In genomic region chr7:148325208-148325607, GRCh38 we compare ENCODE assay signal across 37 cellular contexts.
"Had no signal": no experiment of that assay in that cellular context is flagged by ENCODE, and none has a peak within 500 bp of the region (broad histone marks: within the 10 kb centered on the region; RNA-seq: fewer than 3 reads in every experiment).

No MANE protein-coding gene starts in this region.

- DNase-seq: activated B cell treated with CpG ODN at 0.5 μM for 24 hours; activated CD4-positive, alpha-beta memory T cell treated with anti-CD3 and anti-CD28 coated beads for 36 hours; activated CD4-positive, alpha-beta T cell treated with anti-CD3 and anti-CD28 coated beads for 4 hours; activated CD4-positive, alpha-beta T cell treated with anti-CD3 and anti-CD28 coated beads, Interleukin-2, amount 50 U/mL, for 1 hour; activated CD4-positive, CD25-positive, alpha-beta regulatory T cell treated with anti-CD3 and anti-CD28 coated beads, Interleukin-2, amount 50 U/mL, for 72 hours; activated CD8-positive, alpha-beta memory T cell treated with anti-CD3 and anti-CD28 coated beads, Interleukin-2, amount 50 U/mL, for 4 hours; activated gamma-delta T cell treated with Interleukin-2 at 50 U/mL for 16 hours; activated naive CD4-positive, alpha-beta T cell treated with anti-CD3 and anti-CD28 coated beads for 36 hours; activated T-cell treated with anti-CD3 and anti-CD28 coated beads for 4 hours; activated T-cell treated with anti-CD3 and anti-CD28 coated beads, Interleukin-2, amount 50 U/mL, for 4 hours; adrenal gland; body of pancreas; MM.1S; NCI-H1092 treated with DMSO at 0.1 percent for 48 hours; NCI-H1417; NCI-H146; NCI-H187; NCI-H2029 treated with DMSO at 0.1 percent for 48 hours; NCI-H2107; NCI-H2171; NCI-H510A; NCI-H526; NCI-H748 treated with DMSO at 0.1 percent for 48 hours; NK-92 treated with Interleukin-12 subunit alpha and Interleukin-12 subunit beta, amount 100 ng/mL, for 24 hours; PC-9; Right ventricle myocardium superior; T-cell; T-helper 2 cell; T-helper 9 cell had no signal

- H3K27me3 ChIP-seq: adrenal gland, body of pancreas, breast epithelium had no signal

- H3K27ac ChIP-seq: adrenal gland, body of pancreas, breast epithelium, KMS-11, PC-9, RWPE1, SK-N-MC, VCaP had no signal

- ATAC-seq: activated naive CD4-positive, alpha-beta T cell treated with anti-CD3 and anti-CD28 coated beads, Interleukin-2, amount 50 U/mL, for 72 hours; activated T-cell treated with anti-CD3 and anti-CD28 coated beads, Interleukin-2, amount 50 U/mL, for 4 hours; body of pancreas; T-cell had no signal

- FAIRE-seq: astrocyte, RCC 7860 had no signal

- H3K9ac ChIP-seq: KMS-11 had no signal

- H3K4me3 ChIP-seq: adrenal gland, body of pancreas, breast epithelium, PC-9, SK-N-MC had no signal

- H3K36me3 ChIP-seq: adrenal gland, breast epithelium had no signal

- H3K9me3 ChIP-seq: adrenal gland, body of pancreas, breast epithelium had no signal

- H2AFZ ChIP-seq: PC-9 had no signal

- H3K4me1 ChIP-seq: adrenal gland, body of pancreas, breast epithelium had no signal

- H3K4me2 ChIP-seq: KMS-11, PC-9 had no signal
